ENCODE assay signal across 1 cellular context in the genomic region with DNA sequence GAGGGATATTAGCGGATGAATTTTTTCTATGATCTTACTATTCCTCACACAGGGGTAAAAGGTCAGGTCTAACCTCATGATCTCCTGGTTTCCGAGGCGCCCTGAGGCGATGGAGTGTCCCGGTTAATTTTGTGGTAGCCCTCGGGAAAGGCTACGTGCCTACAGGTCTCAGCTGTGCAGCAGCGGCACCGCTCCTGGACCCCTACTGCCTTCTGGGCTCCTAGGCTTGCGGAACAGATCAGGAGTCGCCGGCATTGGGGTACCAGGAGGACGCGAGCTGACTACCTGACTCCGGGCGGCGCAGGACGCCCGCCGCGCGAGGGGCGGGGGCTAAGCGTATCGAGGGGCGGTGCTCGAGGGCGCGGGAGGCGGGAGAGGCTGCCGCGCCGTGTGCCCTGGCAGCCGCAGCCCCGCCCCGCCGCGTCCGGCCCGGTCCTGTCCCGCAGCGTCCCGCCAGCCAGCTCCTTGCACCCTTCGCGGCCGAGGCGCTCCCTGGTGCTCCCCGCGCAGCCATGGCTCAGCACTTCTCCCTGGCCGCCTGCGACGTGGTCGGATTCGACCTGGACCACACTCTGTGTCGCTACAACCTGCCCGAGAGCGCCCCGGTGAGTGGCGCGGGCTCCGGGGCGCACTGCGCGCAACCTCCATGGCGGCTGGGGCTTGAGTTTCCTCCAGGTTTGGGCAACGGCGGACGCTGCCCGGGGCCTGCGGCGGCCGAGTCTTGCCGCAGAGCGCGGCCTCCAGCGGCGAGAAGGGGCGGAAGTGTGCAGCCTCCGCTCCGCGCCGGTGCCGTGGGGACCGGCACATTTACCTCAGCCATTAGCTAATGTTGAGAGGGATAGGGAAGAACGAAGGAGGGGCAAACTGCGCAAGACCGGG.
TF ChIP-seq lines count a peak whose summit lies in the region.

A gene (plus strand): TSS at position 435 of the 879 bp plus-strand sequence. CDS start 78 bp downstream, at position 513.

TF ChIP-seq in WTC11, 78 proteins besides CTCF, POLR2A, EP300 and RAD21 (continued from another document and continues in another):
- TF ChIP-seq ZNF138 (CRISPR knock-in tag; conservative IDR thresholded peaks at IDR 0.05) = 0 out of 2 replicates have a peak, but pooled peaks have one; percentile 46
- TF ChIP-seq, protein P1, sequence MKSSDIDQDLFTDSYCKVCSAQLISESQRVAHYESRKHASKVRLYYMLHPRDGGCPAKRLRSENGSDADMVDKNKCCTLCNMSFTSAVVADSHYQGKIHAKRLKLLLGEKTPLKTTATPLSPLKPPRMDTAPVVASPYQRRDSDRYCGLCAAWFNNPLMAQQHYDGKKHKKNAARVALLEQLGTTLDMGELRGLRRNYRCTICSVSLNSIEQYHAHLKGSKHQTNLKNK (CRISPR knock-in tag; IDR thresholded peaks at IDR 0.05) = no peak
- peak; percentile 74; the same call in 1 of the 2 replicates for TF ChIP-seq ZNF263 (CRISPR knock-in tag; IDR thresholded peaks at IDR 0.05; ENCODE audit: low read depth)
- TF ChIP-seq, protein P2, sequence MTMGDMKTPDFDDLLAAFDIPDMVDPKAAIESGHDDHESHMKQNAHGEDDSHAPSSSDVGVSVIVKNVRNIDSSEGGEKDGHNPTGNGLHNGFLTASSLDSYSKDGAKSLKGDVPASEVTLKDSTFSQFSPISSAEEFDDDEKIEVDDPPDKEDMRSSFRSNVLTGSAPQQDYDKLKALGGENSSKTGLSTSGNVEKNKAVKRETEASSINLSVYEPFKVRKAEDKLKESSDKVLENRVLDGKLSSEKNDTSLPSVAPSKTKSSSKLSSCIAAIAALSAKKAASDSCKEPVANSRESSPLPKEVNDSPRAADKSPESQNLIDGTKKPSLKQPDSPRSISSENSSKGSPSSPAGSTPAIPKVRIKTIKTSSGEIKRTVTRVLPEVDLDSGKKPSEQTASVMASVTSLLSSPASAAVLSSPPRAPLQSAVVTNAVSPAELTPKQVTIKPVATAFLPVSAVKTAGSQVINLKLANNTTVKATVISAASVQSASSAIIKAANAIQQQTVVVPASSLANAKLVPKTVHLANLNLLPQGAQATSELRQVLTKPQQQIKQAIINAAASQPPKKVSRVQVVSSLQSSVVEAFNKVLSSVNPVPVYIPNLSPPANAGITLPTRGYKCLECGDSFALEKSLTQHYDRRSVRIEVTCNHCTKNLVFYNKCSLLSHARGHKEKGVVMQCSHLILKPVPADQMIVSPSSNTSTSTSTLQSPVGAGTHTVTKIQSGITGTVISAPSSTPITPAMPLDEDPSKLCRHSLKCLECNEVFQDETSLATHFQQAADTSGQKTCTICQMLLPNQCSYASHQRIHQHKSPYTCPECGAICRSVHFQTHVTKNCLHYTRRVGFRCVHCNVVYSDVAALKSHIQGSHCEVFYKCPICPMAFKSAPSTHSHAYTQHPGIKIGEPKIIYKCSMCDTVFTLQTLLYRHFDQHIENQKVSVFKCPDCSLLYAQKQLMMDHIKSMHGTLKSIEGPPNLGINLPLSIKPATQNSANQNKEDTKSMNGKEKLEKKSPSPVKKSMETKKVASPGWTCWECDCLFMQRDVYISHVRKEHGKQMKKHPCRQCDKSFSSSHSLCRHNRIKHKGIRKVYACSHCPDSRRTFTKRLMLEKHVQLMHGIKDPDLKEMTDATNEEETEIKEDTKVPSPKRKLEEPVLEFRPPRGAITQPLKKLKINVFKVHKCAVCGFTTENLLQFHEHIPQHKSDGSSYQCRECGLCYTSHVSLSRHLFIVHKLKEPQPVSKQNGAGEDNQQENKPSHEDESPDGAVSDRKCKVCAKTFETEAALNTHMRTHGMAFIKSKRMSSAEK (CRISPR knock-in tag; IDR thresholded peaks at IDR 0.05; ENCODE audit: borderline replicate concordance) = no peak
- TF ChIP-seq, protein P3, sequence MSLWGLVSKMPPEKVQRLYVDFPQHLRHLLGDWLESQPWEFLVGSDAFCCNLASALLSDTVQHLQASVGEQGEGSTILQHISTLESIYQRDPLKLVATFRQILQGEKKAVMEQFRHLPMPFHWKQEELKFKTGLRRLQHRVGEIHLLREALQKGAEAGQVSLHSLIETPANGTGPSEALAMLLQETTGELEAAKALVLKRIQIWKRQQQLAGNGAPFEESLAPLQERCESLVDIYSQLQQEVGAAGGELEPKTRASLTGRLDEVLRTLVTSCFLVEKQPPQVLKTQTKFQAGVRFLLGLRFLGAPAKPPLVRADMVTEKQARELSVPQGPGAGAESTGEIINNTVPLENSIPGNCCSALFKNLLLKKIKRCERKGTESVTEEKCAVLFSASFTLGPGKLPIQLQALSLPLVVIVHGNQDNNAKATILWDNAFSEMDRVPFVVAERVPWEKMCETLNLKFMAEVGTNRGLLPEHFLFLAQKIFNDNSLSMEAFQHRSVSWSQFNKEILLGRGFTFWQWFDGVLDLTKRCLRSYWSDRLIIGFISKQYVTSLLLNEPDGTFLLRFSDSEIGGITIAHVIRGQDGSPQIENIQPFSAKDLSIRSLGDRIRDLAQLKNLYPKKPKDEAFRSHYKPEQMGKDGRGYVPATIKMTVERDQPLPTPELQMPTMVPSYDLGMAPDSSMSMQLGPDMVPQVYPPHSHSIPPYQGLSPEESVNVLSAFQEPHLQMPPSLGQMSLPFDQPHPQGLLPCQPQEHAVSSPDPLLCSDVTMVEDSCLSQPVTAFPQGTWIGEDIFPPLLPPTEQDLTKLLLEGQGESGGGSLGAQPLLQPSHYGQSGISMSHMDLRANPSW (CRISPR knock-in tag; conservative IDR thresholded peaks at IDR 0.05; ENCODE audit: low read depth) = no peak; the same call in 1 of the 2 replicates
- TF ChIP-seq, protein P4, sequence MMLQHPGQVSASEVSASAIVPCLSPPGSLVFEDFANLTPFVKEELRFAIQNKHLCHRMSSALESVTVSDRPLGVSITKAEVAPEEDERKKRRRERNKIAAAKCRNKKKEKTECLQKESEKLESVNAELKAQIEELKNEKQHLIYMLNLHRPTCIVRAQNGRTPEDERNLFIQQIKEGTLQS (CRISPR knock-in tag; conservative IDR thresholded peaks at IDR 0.05) = no peak
- peak; percentile 58; the same call in 1 of the 2 replicates for TF ChIP-seq PRRX2 (CRISPR knock-in tag; IDR thresholded peaks at IDR 0.05)
- TF ChIP-seq NFATC4 (CRISPR knock-in tag; IDR thresholded peaks at IDR 0.05) = no peak
- TF ChIP-seq, protein P5, sequence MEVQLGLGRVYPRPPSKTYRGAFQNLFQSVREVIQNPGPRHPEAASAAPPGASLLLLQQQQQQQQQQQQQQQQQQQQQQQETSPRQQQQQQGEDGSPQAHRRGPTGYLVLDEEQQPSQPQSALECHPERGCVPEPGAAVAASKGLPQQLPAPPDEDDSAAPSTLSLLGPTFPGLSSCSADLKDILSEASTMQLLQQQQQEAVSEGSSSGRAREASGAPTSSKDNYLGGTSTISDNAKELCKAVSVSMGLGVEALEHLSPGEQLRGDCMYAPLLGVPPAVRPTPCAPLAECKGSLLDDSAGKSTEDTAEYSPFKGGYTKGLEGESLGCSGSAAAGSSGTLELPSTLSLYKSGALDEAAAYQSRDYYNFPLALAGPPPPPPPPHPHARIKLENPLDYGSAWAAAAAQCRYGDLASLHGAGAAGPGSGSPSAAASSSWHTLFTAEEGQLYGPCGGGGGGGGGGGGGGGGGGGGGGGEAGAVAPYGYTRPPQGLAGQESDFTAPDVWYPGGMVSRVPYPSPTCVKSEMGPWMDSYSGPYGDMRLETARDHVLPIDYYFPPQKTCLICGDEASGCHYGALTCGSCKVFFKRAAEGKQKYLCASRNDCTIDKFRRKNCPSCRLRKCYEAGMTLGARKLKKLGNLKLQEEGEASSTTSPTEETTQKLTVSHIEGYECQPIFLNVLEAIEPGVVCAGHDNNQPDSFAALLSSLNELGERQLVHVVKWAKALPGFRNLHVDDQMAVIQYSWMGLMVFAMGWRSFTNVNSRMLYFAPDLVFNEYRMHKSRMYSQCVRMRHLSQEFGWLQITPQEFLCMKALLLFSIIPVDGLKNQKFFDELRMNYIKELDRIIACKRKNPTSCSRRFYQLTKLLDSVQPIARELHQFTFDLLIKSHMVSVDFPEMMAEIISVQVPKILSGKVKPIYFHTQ (CRISPR knock-in tag; IDR thresholded peaks at IDR 0.05) = no peak
- TF ChIP-seq CBFB (CRISPR knock-in tag; IDR thresholded peaks at IDR 0.05; ENCODE audit: low read depth) = 0 out of 2 replicates have a peak, but pooled peaks have one; percentile 92
- TF ChIP-seq, protein P6, sequence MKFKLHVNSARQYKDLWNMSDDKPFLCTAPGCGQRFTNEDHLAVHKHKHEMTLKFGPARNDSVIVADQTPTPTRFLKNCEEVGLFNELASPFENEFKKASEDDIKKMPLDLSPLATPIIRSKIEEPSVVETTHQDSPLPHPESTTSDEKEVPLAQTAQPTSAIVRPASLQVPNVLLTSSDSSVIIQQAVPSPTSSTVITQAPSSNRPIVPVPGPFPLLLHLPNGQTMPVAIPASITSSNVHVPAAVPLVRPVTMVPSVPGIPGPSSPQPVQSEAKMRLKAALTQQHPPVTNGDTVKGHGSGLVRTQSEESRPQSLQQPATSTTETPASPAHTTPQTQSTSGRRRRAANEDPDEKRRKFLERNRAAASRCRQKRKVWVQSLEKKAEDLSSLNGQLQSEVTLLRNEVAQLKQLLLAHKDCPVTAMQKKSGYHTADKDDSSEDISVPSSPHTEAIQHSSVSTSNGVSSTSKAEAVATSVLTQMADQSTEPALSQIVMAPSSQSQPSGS (CRISPR knock-in tag; IDR thresholded peaks at IDR 0.05; ENCODE audit: borderline replicate concordance, low read depth) = no peak
- no peak for TF ChIP-seq JAZF1 (CRISPR knock-in tag; IDR thresholded peaks at IDR 0.05)
- no peak for TF ChIP-seq ZNF317 (CRISPR knock-in tag; IDR thresholded peaks at IDR 0.05; ENCODE audit: borderline replicate concordance, low read depth)
- TF ChIP-seq, protein P7, sequence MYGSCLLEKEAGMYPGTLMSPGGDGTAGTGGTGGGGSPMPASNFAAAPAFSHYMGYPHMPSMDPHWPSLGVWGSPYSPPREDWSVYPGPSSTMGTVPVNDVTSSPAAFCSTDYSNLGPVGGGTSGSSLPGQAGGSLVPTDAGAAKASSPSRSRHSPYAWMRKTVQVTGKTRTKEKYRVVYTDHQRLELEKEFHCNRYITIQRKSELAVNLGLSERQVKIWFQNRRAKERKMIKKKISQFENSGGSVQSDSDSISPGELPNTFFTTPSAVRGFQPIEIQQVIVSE (CRISPR knock-in tag; IDR thresholded peaks at IDR 0.05; ENCODE audit: borderline replicate concordance) = no peak
- TF ChIP-seq, protein P8, sequence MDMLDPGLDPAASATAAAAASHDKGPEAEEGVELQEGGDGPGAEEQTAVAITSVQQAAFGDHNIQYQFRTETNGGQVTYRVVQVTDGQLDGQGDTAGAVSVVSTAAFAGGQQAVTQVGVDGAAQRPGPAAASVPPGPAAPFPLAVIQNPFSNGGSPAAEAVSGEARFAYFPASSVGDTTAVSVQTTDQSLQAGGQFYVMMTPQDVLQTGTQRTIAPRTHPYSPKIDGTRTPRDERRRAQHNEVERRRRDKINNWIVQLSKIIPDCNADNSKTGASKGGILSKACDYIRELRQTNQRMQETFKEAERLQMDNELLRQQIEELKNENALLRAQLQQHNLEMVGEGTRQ (CRISPR knock-in tag; IDR thresholded peaks at IDR 0.05) = no peak; the same call in 1 of the 2 replicates
- TF ChIP-seq, protein P9, sequence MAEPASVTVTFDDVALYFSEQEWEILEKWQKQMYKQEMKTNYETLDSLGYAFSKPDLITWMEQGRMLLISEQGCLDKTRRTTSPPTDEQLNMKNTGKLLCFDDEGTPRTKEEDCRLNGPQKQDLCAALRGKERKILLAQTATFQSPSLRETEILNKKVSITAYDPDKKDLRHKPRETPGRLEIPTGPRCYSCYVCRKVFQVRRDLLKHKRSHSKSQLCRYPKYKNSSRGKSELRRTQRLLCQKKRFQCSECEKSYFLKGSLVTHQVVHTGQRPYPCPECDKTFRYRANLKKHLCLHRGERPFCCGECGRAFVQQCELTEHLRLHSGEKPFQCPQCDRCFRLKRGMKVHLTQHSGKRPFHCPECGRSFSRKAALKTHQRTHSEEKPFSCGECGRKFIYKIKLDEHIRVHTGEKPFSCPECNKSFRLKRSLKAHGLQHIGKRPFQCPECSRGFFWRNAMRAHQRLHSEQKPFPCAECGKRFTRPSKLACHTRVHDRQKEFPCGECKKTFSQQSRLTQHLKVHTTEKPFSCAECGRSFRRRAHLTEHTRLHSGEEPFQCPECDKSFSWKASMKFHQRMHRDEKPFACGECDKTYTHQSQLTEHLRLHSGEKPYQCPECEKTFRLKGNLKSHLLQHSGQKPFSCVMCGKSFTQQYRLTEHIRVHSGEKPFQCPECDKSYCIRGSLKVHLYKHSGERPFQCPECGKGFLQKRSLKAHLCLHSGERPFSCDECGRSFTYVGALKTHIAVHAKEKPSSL (CRISPR knock-in tag; conservative IDR thresholded peaks at IDR 0.05) = no peak
- TF ChIP-seq HMGA2 (CRISPR knock-in tag; IDR thresholded peaks at IDR 0.05) = no peak
- TF ChIP-seq ZNF232 (CRISPR knock-in tag; IDR thresholded peaks at IDR 0.05) = no peak
- TF ChIP-seq GRHL2 (CRISPR knock-in tag; IDR thresholded peaks at IDR 0.05; ENCODE audit: insufficient replicate concordance, severe bottlenecking) = no peak
- TF ChIP-seq SOX15 (CRISPR knock-in tag; IDR thresholded peaks at IDR 0.05) = no peak
- no peak for TF ChIP-seq SMAD3 (CRISPR knock-in tag; IDR thresholded peaks at IDR 0.05; ENCODE audit: borderline replicate concordance)
- peak; percentile 86 for TF ChIP-seq ETV6 (CRISPR knock-in tag; IDR thresholded peaks at IDR 0.05)
- TF ChIP-seq, protein P10, sequence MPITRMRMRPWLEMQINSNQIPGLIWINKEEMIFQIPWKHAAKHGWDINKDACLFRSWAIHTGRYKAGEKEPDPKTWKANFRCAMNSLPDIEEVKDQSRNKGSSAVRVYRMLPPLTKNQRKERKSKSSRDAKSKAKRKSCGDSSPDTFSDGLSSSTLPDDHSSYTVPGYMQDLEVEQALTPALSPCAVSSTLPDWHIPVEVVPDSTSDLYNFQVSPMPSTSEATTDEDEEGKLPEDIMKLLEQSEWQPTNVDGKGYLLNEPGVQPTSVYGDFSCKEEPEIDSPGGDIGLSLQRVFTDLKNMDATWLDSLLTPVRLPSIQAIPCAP (CRISPR knock-in tag; IDR thresholded peaks at IDR 0.05) = peak; percentile 29; the same call in 1 of the 2 replicates
- no peak for TF ChIP-seq FOXK1 (CRISPR knock-in tag; IDR thresholded peaks at IDR 0.05)
- TF ChIP-seq, protein P11, sequence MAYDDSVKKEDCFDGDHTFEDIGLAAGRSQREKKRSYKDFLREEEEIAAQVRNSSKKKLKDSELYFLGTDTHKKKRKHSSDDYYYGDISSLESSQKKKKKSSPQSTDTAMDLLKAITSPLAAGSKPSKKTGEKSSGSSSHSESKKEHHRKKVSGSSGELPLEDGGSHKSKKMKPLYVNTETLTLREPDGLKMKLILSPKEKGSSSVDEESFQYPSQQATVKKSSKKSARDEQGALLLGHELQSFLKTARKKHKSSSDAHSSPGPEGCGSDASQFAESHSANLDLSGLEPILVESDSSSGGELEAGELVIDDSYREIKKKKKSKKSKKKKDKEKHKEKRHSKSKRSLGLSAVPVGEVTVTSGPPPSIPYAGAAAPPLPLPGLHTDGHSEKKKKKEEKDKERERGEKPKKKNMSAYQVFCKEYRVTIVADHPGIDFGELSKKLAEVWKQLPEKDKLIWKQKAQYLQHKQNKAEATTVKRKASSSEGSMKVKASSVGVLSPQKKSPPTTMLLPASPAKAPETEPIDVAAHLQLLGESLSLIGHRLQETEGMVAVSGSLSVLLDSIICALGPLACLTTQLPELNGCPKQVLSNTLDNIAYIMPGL (CRISPR knock-in tag; IDR thresholded peaks at IDR 0.05) = peak; percentile 96
- no peak; the same call in 1 of the 2 replicates for TF ChIP-seq JUN (CRISPR knock-in tag; IDR thresholded peaks at IDR 0.05)
- no peak for TF ChIP-seq NR1H2 (CRISPR knock-in tag; IDR thresholded peaks at IDR 0.05)
